In the genomic region with DNA sequence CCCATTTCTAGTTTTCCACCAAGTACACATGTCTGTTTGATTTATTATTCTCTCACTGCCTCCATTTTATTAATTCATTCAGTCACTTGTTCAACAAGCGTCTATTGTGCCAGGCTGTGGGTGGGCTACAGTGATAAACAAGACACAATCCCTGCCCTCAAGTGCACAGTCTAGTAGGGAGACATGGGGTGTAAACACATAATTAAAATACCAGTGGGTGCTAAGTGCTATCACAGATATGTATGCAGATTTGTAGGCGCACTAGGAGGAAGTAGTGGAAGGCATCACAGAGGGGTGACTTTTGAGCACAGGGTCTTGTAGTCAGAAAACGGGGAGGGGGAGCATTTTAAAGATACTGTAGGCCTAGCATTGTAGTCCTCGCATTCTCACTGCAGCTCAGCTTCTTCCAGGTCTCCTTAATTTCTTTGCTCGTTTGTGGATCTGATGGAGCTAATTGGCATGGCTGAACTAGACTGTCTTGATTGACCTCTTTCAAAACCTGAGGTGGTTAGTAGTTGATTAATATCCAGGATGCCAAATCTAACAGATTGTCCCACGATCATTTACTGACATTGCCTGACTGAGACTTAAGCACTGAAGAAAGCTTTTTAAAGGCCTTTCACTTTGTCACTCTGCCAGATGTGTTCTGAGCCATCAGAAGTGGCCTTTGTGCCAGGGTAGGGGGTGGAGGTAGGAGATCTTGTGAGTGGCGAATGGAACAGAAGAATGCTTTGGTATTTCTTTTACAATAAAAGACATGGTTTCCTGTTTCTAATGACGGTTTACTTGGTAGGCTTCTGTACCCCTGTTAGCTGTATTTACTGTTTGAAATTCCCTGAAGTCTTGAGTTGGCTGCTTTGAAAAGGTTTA, we compare ENCODE assay signal across 9 cellular contexts.
DNase-seq lines count a peak whose midpoint lies in the region; ATAC-seq and TF ChIP-seq lines count a peak whose summit lies in the region.
"Had no signal": no experiment of that assay in that cellular context is flagged by ENCODE, and none has a peak within 500 bp of the region (broad histone marks: within the 10 kb centered on the region; RNA-seq: fewer than 3 reads in every experiment).

No MANE protein-coding gene starts in this region.

- TF ChIP-seq CTCF in activated CD8-positive, alpha-beta T cell treated with anti-CD3 and anti-CD28 coated beads for 36 hours (IDR thresholded peaks at IDR 0.05): no peak
- TF ChIP-seq CTCF in GM13976 (IDR thresholded peaks at IDR 0.05; ENCODE audit: borderline replicate concordance, control extremely low read depth, extremely low read depth, insufficient read depth, missing control alignments): no peak
- TF ChIP-seq CTCF in GM10248 (IDR thresholded peaks at IDR 0.05; ENCODE audit: control extremely low read depth, extremely low read depth, low read depth, missing control alignments): no peak

- peaks cover 69% of the 10 kb centered on the region for H3K4me1 Mint-ChIP-seq in activated T-cell treated with anti-CD3 and anti-CD28 coated beads, Interleukin-2, amount 50 U/mL, for 24 hours (ENCODE audit: low read depth)
- peaks cover 59% of the 10 kb centered on the region for H3K4me1 Mint-ChIP-seq in activated CD8-positive, alpha-beta T cell treated with anti-CD3 and anti-CD28 coated beads for 36 hours (ENCODE audit: low read depth)

- CTCF ChIA-PET in activated CD8-positive, alpha-beta T cell treated with anti-CD3 and anti-CD28 coated beads for 36 hours (lab: Charles Lee): interaction anchor here (1.0 to 1.8 kb wide), 3 partner anchors 16 to 144 kb away, joined by 3 to 5 read pairs (median 4); no protein-coding TSS in a partner anchor
- CTCF ChIA-PET in GM10248 (lab: Yijun Ruan, JAX): interaction anchor here (1.0 to 2.8 kb wide), 3 partner anchors 12 to 117 kb away, joined by 3 to 9 read pairs (median 8); partner anchors contain the start of gene DIP2B

- no peak overlapping the region for H3K4me3 Mint-ChIP-seq in activated T-cell treated with anti-CD3 and anti-CD28 coated beads, Interleukin-2, amount 50 U/mL, for 24 hours
- H3K4me3 Mint-ChIP-seq in activated CD8-positive, alpha-beta T cell treated with anti-CD3 and anti-CD28 coated beads for 36 hours: no peak overlapping the region

- H3K27me3 Mint-ChIP-seq in activated T-cell treated with anti-CD3 and anti-CD28 coated beads, Interleukin-2, amount 50 U/mL, for 24 hours: no peaks in the 10 kb centered on the region
- no peaks in the 10 kb centered on the region for H3K27me3 Mint-ChIP-seq in activated CD8-positive, alpha-beta T cell treated with anti-CD3 and anti-CD28 coated beads for 36 hours

- peak overlapping the region; percentile 51; the same call in 1 of the 2 replicates for H3K9ac ChIP-seq in iPS-20b (ENCODE audit: low read depth, low read length)

- H3K4me3 ChIP-seq in iPS-20b (ENCODE audit: low read length): peak overlapping the region; percentile 42; the same call in 1 of the 2 replicates

- ATAC-seq in activated CD8-positive, alpha-beta T cell treated with anti-CD3 and anti-CD28 coated beads for 36 hours: peak; percentile 24

- intact Hi-C loops in activated CD8-positive, alpha-beta T cell treated with anti-CD3 and anti-CD28 coated beads for 36 hours (cut with micrococcal nuclease): loop anchor here (5.0 kb wide), 1 partner anchor 64 kb away; no protein-coding TSS in a partner anchor

- POLR2A ChIA-PET in activated CD8-positive, alpha-beta T cell treated with anti-CD3 and anti-CD28 coated beads for 36 hours (lab: Charles Lee): interaction anchor here (1.1 to 2.3 kb wide), 7 partner anchors 24 to 116 kb away, joined by 3 to 7 read pairs (median 3); partner anchors contain the start of gene DIP2B
- POLR2A ChIA-PET in GM10248 (lab: Yijun Ruan, JAX): no interaction called here

- peaks cover 52% of the 10 kb centered on the region for H3K4me1 ChIP-seq in iPS-20b (ENCODE audit: insufficient read depth, low read length)

- peaks cover 8% of the 10 kb centered on the region for H3K36me3 Mint-ChIP-seq in activated T-cell treated with anti-CD3 and anti-CD28 coated beads, Interleukin-2, amount 50 U/mL, for 24 hours (ENCODE audit: low read depth)
- peaks cover 4% of the 10 kb centered on the region for H3K36me3 Mint-ChIP-seq in activated CD8-positive, alpha-beta T cell treated with anti-CD3 and anti-CD28 coated beads for 36 hours (ENCODE audit: low read depth)

- H3K9me3 Mint-ChIP-seq in activated T-cell treated with anti-CD3 and anti-CD28 coated beads, Interleukin-2, amount 50 U/mL, for 24 hours: no peaks in the 10 kb centered on the region
- H3K9me3 Mint-ChIP-seq in activated CD8-positive, alpha-beta T cell treated with anti-CD3 and anti-CD28 coated beads for 36 hours: no peaks in the 10 kb centered on the region

- no peak overlapping the region for H3K27ac ChIP-seq in iPS-20b (ENCODE audit: low read length)
- peak overlapping the region; percentile 74 for H3K27ac ChIP-seq in substantia nigra (ENCODE audit: low read depth, low read length, poor library complexity, severe bottlenecking)

- DNase-seq in activated T-cell treated with anti-CD3 and anti-CD28 coated beads, Interleukin-2, amount 50 U/mL, for 24 hours: no peak
- DNase-seq in activated T-cell treated with anti-CD3 and anti-CD28 coated beads, Interleukin-2, amount 50 U/mL, for 48 hours: no peak
- DNase-seq in activated CD8-positive, alpha-beta T cell treated with anti-CD3 and anti-CD28 coated beads for 36 hours: peak; percentile 49
- DNase-seq in substantia nigra (lab: John Stamatoyannopoulos, UW): peak in 7 of 49 donors; percentile 11 to 56 (median 27)
- DNase-seq in GM13976 (ENCODE audit: low spot score): no peak
- DNase-seq in GM10248 (ENCODE audit: extremely low spot score): no peak
- no peak for DNase-seq in NK-92 (lab: John Stamatoyannopoulos, UW; ENCODE audit: unreplicated experiment)
- DNase-seq: activated CD4-positive, alpha-beta T cell treated with anti-CD3 and anti-CD28 coated beads, Interleukin-2, amount 50 U/mL, for 4 hours had no signal

- no peaks in the 10 kb centered on the region for H3K36me3 ChIP-seq in iPS-20b (ENCODE audit: insufficient read depth, low read depth, low read length)

- H3K9me3 ChIP-seq in iPS-20b (ENCODE audit: insufficient read depth, low read depth, low read length): no peaks in the 10 kb centered on the region

- in situ Hi-C loops in GM13976 (cut with MboI; ENCODE audit: low sequenced_read_pairs, unreplicated experiment): no loop called here

- no peaks in the 10 kb centered on the region for H3K27me3 ChIP-seq in iPS-20b (ENCODE audit: insufficient read depth, low read length)

- peak overlapping the region; percentile 42 for H3K27ac Mint-ChIP-seq in activated T-cell treated with anti-CD3 and anti-CD28 coated beads, Interleukin-2, amount 50 U/mL, for 24 hours
- peak overlapping the region; percentile 53 for H3K27ac Mint-ChIP-seq in activated CD8-positive, alpha-beta T cell treated with anti-CD3 and anti-CD28 coated beads for 36 hours
